8 cellular contexts compared by ENCODE assay signal in the genomic region with DNA sequence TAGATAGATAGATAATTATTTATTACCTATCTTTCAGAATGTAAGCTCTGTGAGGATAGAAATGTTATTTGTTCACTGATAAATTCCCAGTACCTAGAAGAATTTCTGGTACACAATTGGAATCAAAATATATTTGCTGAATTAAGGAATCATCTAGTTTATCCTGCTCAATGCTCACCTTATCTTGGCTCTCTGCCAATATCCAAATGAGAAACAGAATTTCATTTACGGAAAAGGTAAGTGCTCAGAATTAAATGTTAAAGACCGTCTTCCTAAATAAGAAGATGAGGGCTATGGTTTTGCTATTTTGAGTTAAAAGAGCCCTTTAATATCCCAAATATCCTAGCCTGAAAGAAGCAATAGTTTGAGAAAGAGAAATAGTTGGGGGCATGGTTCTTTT.
"Had no signal": no experiment of that assay in that cellular context is flagged by ENCODE, and none has a peak within 500 bp of the region (broad histone marks: within the 10 kb centered on the region; RNA-seq: fewer than 3 reads in every experiment).

No MANE protein-coding gene starts in this region.

- H3K4me3 ChIP-seq: GM12878 had no signal

- ATAC-seq: GM12878 had no signal

- FAIRE-seq: G401.6, GM12878, GM12891, GM12892, GM18507, GM19239 had no signal

- DNase-seq: GDM1, GF-D8 had no signal
